35 cellular contexts compared by ENCODE assay signal in the genomic region with DNA sequence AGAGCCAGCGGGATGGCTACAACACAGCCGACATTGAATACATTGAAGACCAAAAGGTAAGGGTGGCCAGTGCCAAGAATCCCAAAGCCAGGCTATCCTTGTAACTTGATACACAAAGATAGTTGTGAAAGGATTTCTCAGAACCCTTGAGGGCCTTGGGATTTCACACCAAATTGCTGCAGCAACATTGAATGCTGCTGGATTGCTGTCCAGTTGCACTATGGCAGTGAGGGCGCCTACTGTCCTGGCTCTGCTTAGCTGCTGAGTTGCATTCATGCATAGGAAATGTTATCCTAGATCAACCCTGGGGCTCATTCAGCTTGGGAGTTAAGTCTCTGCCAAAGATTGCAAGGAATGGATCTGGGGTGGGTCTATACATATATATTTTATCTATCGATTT. TPM values are rescaled to one million over a fixed set of nuclear protein-coding genes. Genes with fewer than 3 reads are reported as not detected.
"Had no signal": no experiment of that assay in that cellular context is flagged by ENCODE, and none has a peak within 500 bp of the region (broad histone marks: within the 10 kb centered on the region; RNA-seq: fewer than 3 reads in every experiment).

No MANE protein-coding gene starts in this region.

- H3K27me3 ChIP-seq: ovary, right atrium auricular region, tibial nerve, upper lobe of left lung, vagina had no signal

- DNase-seq: islet precursor cell; left ventricle myocardium inferior; midbrain; mucosa of descending colon; naive thymus-derived CD4-positive, alpha-beta T cell; ovary; right lobe of liver; stimulated activated CD4-positive, alpha-beta T cell treated with anti-CD3 and anti-CD28 coated beads, Interleukin-1b, Interleukin-23, amount 100 ng/mL, for 48 hours; stimulated activated CD4-positive, alpha-beta T cell treated with anti-CD3 and anti-CD28 coated beads, Interleukin-2, amount 100 ng/mL, for 48 hours; stimulated activated CD4-positive, alpha-beta T cell treated with anti-CD3 and anti-CD28 coated beads, Interleukin-4, amount 100 ng/mL, for 4 hours; stimulated activated CD8-positive, alpha-beta memory T cell treated with anti-CD3 and anti-CD28 coated beads, Interleukin-4, amount 100 ng/mL, for 48 hours; stimulated activated naive CD4-positive, alpha-beta T cell treated with Interleukin-2 at 50 U/mL for 16 hours; stimulated activated naive CD8-positive, alpha-beta T cell treated with anti-CD3 and anti-CD28 coated beads, Interleukin-15, amount 100 ng/mL, for 72 hours; substantia nigra; upper lobe of left lung had no signal

- H3K36me3 ChIP-seq: ovary, vagina had no signal

- H3K9me3 ChIP-seq: left ventricle myocardium inferior, mucosa of descending colon, ovary, tibial nerve, upper lobe of left lung, vagina had no signal

- H3K4me3 ChIP-seq: left ventricle myocardium inferior, lung, mucosa of descending colon, ovary, right atrium auricular region, right lobe of liver, smooth muscle cell, tibial nerve, upper lobe of left lung, vagina had no signal

- H3K4me2 ChIP-seq: smooth muscle cell had no signal

- H3K27ac ChIP-seq: left ventricle myocardium inferior, ovary, right atrium auricular region, right lobe of liver, tibial nerve, upper lobe of left lung, vagina had no signal

- H3K4me1 ChIP-seq: right atrium auricular region, right lobe of liver, tibial nerve, vagina had no signal

- ATAC-seq: mucosa of descending colon; naive thymus-derived CD4-positive, alpha-beta T cell; natural killer cell treated with Interleukin-12 subunit alpha and Interleukin-12 subunit beta and Interleukin-15 and Interleukin-18, amount 100 ng/mL, for 72 hours; right lobe of liver; stimulated activated memory B cell treated with anti-CD40 and anti-IgM and Interleukin-4, amounts not matched to agents 10 μg/mL and 1 μg/mL and 100 μg/mL, for 72 hours; stimulated activated naive CD8-positive, alpha-beta T cell treated with anti-CD3 and anti-CD28 coated beads, Interleukin-15, amount 100 ng/mL, for 72 hours had no signal

RNA-seq across cellular contexts. Expression of a gene that starts 38.7 kb away (rescaled TPM):
- polyA plus RNA-seq: smooth muscle cell had no signal

RNA-seq across cellular contexts. Expression of a gene that starts 59.6 kb away (rescaled TPM):
- total RNA-seq: kidney epithelial cell; left ventricle myocardium inferior; lower leg skin; lung; mesenteric fat pad; mucosa of descending colon; myocyte; naive thymus-derived CD4-positive, alpha-beta T cell; natural killer cell treated with Interleukin-12 subunit alpha and Interleukin-12 subunit beta and Interleukin-15 and Interleukin-18, amount 100 ng/mL, for 72 hours; omental fat pad; ovary; progenitor cell of endocrine pancreas; pulmonary artery endothelial cell; renal cortical epithelial cell; right atrium auricular region; right lobe of liver; skeletal muscle tissue; smooth muscle cell; temporal lobe; tibial nerve; upper lobe of left lung; urinary bladder; vagina had no signal
- polyA plus RNA-seq: lung; naive thymus-derived CD4-positive, alpha-beta T cell; neural cell; ovary; smooth muscle cell; thymus; urinary bladder had no signal
